Comparison of ENCODE assay signal across 1 cellular context in the genomic region with DNA sequence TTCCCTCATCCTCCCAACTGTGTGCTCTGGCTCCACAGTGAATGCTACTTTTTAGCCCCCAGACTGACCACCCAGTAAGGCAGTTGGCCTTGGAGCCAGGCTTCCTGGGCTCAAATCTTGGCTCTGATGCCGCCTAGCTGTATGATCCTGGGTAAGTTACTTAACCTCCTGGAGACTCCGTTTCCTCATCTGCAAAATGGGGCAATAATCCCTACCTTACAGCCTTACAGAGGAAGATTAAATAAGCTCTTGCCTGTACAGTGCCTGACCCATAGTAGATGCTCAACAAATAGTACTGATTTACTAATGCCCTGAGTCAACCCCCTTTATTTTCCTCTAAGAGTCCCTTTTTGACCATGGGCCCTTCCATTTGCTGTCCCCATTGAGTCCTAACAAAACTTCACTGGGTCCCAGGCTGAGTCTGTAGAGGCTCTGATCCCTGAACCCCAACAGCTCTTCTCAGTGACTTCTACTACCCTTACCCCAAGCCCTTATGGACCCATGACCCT.
TF ChIP-seq lines count a peak whose summit lies in the region.

No MANE protein-coding gene starts in this region.

TF ChIP-seq in SK-N-SH treated with all-trans-retinoic acid at 6 μM for 48 hours, 23 proteins besides CTCF, POLR2A, EP300 and RAD21 (continued from another document):
- TF ChIP-seq, protein P1, sequence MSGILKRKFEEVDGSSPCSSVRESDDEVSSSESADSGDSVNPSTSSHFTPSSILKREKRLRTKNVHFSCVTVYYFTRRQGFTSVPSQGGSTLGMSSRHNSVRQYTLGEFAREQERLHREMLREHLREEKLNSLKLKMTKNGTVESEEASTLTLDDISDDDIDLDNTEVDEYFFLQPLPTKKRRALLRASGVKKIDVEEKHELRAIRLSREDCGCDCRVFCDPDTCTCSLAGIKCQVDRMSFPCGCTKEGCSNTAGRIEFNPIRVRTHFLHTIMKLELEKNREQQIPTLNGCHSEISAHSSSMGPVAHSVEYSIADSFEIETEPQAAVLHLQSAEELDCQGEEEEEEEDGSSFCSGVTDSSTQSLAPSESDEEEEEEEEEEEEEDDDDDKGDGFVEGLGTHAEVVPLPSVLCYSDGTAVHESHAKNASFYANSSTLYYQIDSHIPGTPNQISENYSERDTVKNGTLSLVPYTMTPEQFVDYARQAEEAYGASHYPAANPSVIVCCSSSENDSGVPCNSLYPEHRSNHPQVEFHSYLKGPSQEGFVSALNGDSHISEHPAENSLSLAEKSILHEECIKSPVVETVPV (CRISPR knock-in tag; IDR thresholded peaks at IDR 0.05), result no peak
- TF ChIP-seq TOX (CRISPR knock-in tag; IDR thresholded peaks at IDR 0.05; ENCODE audit: borderline replicate concordance) (no peak), ZFP3 (CRISPR knock-in tag; IDR thresholded peaks at IDR 0.05) (no peak), OSR1 (CRISPR knock-in tag; IDR thresholded peaks at IDR 0.05) (no peak), ZNF8 (CRISPR knock-in tag; IDR thresholded peaks at IDR 0.05) (no peak), CSDC2 (CRISPR knock-in tag; IDR thresholded peaks at IDR 0.05) (no peak), ZNF565 (CRISPR knock-in tag; conservative IDR thresholded peaks at IDR 0.05; ENCODE audit: low read depth) (no peak), TCF4 (CRISPR knock-in tag; IDR thresholded peaks at IDR 0.05; ENCODE audit: borderline replicate concordance) (no peak), RARB (CRISPR knock-in tag; IDR thresholded peaks at IDR 0.05) (no peak), BACH2 (CRISPR knock-in tag; IDR thresholded peaks at IDR 0.05; ENCODE audit: borderline replicate concordance) (no peak), SNAI2 (CRISPR knock-in tag; IDR thresholded peaks at IDR 0.05) (no peak), ISL1 (CRISPR knock-in tag; IDR thresholded peaks at IDR 0.05) (no peak)
- TF ChIP-seq, protein P2, sequence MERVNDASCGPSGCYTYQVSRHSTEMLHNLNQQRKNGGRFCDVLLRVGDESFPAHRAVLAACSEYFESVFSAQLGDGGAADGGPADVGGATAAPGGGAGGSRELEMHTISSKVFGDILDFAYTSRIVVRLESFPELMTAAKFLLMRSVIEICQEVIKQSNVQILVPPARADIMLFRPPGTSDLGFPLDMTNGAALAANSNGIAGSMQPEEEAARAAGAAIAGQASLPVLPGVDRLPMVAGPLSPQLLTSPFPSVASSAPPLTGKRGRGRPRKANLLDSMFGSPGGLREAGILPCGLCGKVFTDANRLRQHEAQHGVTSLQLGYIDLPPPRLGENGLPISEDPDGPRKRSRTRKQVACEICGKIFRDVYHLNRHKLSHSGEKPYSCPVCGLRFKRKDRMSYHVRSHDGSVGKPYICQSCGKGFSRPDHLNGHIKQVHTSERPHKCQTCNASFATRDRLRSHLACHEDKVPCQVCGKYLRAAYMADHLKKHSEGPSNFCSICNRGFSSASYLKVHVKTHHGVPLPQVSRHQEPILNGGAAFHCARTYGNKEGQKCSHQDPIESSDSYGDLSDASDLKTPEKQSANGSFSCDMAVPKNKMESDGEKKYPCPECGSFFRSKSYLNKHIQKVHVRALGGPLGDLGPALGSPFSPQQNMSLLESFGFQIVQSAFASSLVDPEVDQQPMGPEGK (CRISPR knock-in tag; IDR thresholded peaks at IDR 0.05; ENCODE audit: borderline replicate concordance), result no peak
